Comparison of ENCODE assay signal across 12 cellular contexts in the genomic region with DNA sequence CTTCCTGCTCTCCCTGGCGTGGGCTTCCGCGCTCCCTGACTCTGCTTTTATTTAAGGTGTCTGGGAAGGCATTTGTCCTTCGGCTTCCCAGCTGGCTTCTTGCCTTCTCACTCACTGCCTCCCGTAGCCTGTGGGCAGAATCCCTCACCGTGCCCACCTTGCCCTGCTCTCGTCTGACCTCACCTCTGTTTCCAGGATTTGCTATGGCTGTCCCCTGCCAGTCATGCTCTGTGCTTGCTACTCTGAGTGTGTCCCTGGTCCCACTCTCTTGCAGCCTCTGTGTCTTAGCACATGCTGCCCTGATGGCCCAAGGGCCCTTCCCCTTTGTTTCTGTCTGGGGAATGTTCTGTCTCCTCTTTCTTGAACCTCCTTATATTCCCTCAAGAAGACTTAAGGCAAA. TPM values are rescaled to one million over a fixed set of nuclear protein-coding genes. Genes with fewer than 3 reads are reported as not detected.
DNase-seq lines count a peak whose midpoint lies in the region; ATAC-seq and TF ChIP-seq lines count a peak whose summit lies in the region.
"Had no signal": no experiment of that assay in that cellular context is flagged by ENCODE, and none has a peak within 500 bp of the region (broad histone marks: within the 10 kb centered on the region; RNA-seq: fewer than 3 reads in every experiment).

No MANE protein-coding gene starts in this region.

- H3K36me3 ChIP-seq in lower lobe of right lung (peaks cover 11% of the 10 kb centered on the region), A673 (ENCODE audit: insufficient read depth, low read length, poor library complexity, severe bottlenecking) (no peaks in the 10 kb centered on the region)
- H3K36me3 ChIP-seq: adrenal gland had no signal

- intact Hi-C loops in lower lobe of right lung (cut with DNase I) = no loop called here
- intact Hi-C loops in A673 (cut with micrococcal nuclease; ENCODE audit: unreplicated experiment) = no loop called here

- H3K27me3 Mint-ChIP-seq in central memory CD8-positive, alpha-beta T cell = no peaks in the 10 kb centered on the region
- H3K27me3 Mint-ChIP-seq in stimulated activated memory B cell treated with anti-CD40 and anti-IgM and Interleukin-4, amounts not matched to agents 10 μg/mL and 1 μg/mL and 100 μg/mL, for 72 hours = no peaks in the 10 kb centered on the region
- H3K27me3 Mint-ChIP-seq: activated B cell treated with CpG ODN at 0.5 μM for 24 hours had no signal

- H3K4me3 Mint-ChIP-seq in central memory CD8-positive, alpha-beta T cell = no peak overlapping the region
- no peak overlapping the region for H3K4me3 Mint-ChIP-seq in stimulated activated memory B cell treated with anti-CD40 and anti-IgM and Interleukin-4, amounts not matched to agents 10 μg/mL and 1 μg/mL and 100 μg/mL, for 72 hours
- H3K4me3 Mint-ChIP-seq: activated B cell treated with CpG ODN at 0.5 μM for 24 hours had no signal

- BruUV-seq in A673 (replicated peaks; lab: Mats Ljungman, UMichigan) = no TSS peak

- H3K27me3 ChIP-seq in lower lobe of right lung (ENCODE audit: low read depth) = no peaks in the 10 kb centered on the region
- no peaks in the 10 kb centered on the region for H3K27me3 ChIP-seq in A673 (replicated peaks; ENCODE audit: insufficient read depth, low read depth, low read length, poor library complexity)
- H3K27me3 ChIP-seq: adrenal gland had no signal

- peaks cover 7% of the 10 kb centered on the region for H3K36me3 Mint-ChIP-seq in central memory CD8-positive, alpha-beta T cell (ENCODE audit: insufficient read depth)
- peaks cover 22% of the 10 kb centered on the region for H3K36me3 Mint-ChIP-seq in stimulated activated memory B cell treated with anti-CD40 and anti-IgM and Interleukin-4, amounts not matched to agents 10 μg/mL and 1 μg/mL and 100 μg/mL, for 72 hours

- ATAC-seq in central memory CD8-positive, alpha-beta T cell (replicated peaks; ENCODE audit: extremely low read depth, poor library complexity, severe bottlenecking) = no peak
- ATAC-seq in lower lobe of right lung = peak in 1 of 2 donors; percentile 13
- ATAC-seq in stimulated activated memory B cell treated with anti-CD40 and anti-IgM and Interleukin-4, amounts not matched to agents 10 μg/mL and 1 μg/mL and 100 μg/mL, for 72 hours = no peak
- no peak for ATAC-seq in GM19455 (IDR thresholded peaks at IDR 0.05; ENCODE audit: unreplicated experiment)

- CTCF ChIA-PET in A673 (lab: Charles Lee) = no interaction called here

- H3K9me3 ChIP-seq in lower lobe of right lung = no peaks in the 10 kb centered on the region
- H3K9me3 ChIP-seq in A673 (ENCODE audit: low read depth, low read length, poor library complexity, severe bottlenecking) = no peaks in the 10 kb centered on the region
- H3K9me3 ChIP-seq: adrenal gland had no signal

- H3K9me3 Mint-ChIP-seq in central memory CD8-positive, alpha-beta T cell = no peaks in the 10 kb centered on the region
- H3K9me3 Mint-ChIP-seq in stimulated activated memory B cell treated with anti-CD40 and anti-IgM and Interleukin-4, amounts not matched to agents 10 μg/mL and 1 μg/mL and 100 μg/mL, for 72 hours = no peaks in the 10 kb centered on the region
- H3K9me3 Mint-ChIP-seq: activated B cell treated with CpG ODN at 0.5 μM for 24 hours had no signal

- H3K27ac Mint-ChIP-seq in central memory CD8-positive, alpha-beta T cell (ENCODE audit: low read depth) = peak overlapping the region; percentile 16
- peak overlapping the region; percentile 4 for H3K27ac Mint-ChIP-seq in stimulated activated memory B cell treated with anti-CD40 and anti-IgM and Interleukin-4, amounts not matched to agents 10 μg/mL and 1 μg/mL and 100 μg/mL, for 72 hours
- H3K27ac Mint-ChIP-seq: activated B cell treated with CpG ODN at 0.5 μM for 24 hours had no signal

- TF ChIP-seq CTCF in lower lobe of right lung (IDR thresholded peaks at IDR 0.05) (no peak), A673 (conservative IDR thresholded peaks at IDR 0.05; ENCODE audit: low read depth, low read length) (no peak)

- peaks cover 60% of the 10 kb centered on the region for H3K4me1 Mint-ChIP-seq in central memory CD8-positive, alpha-beta T cell
- H3K4me1 Mint-ChIP-seq in stimulated activated memory B cell treated with anti-CD40 and anti-IgM and Interleukin-4, amounts not matched to agents 10 μg/mL and 1 μg/mL and 100 μg/mL, for 72 hours = peaks cover 41% of the 10 kb centered on the region

- peak overlapping the region; percentile 59 for H3K27ac ChIP-seq in lower lobe of right lung
- H3K27ac ChIP-seq in A673 (ENCODE audit: low read depth, low read length, poor library complexity, severe bottlenecking) = no peak overlapping the region

- POLR2A ChIA-PET in A673 (lab: Charles Lee; ENCODE audit: low non-redundant PET) = no interaction called here

- H3K4me1 ChIP-seq in lower lobe of right lung (peaks cover 48% of the 10 kb centered on the region), A673 (ENCODE audit: insufficient read depth, low read length, poor library complexity, severe bottlenecking) (no peaks in the 10 kb centered on the region)

- peak; percentile 13 for DNase-seq in DMS79 (lab: John Stamatoyannopoulos, UW)
- DNase-seq in central memory CD8-positive, alpha-beta T cell (ENCODE audit: low spot score in 2 of 2) = no peak
- no peak for DNase-seq in lower lobe of right lung
- no peak for DNase-seq in A673 (ENCODE audit: low spot score)
- no peak for DNase-seq in T1000 (lab: John Stamatoyannopoulos, UW)
- DNase-seq in NCI-H446 (lab: John Stamatoyannopoulos, UW) = no peak
- DNase-seq: activated B cell treated with CpG ODN at 0.5 μM for 24 hours, activated T-cell treated with anti-CD3 and anti-CD28 coated beads for 4 hours, occipital lobe had no signal

- H3K4me3 ChIP-seq in lower lobe of right lung (no peak overlapping the region), A673 (ENCODE audit: low read depth, low read length, poor library complexity, severe bottlenecking) (no peak overlapping the region)
- H3K4me3 ChIP-seq: adrenal gland had no signal

RNA-seq across cellular contexts. Expression of gene LPP, which starts 26.2 kb away (rescaled TPM):
- total RNA-seq in lower lobe of right lung (180 TPM), A673 (2021) (39.7 and 40.6 TPM in 2 replicates)
